Comparison of ENCODE assay signal across 1 cellular context in the genomic region with DNA sequence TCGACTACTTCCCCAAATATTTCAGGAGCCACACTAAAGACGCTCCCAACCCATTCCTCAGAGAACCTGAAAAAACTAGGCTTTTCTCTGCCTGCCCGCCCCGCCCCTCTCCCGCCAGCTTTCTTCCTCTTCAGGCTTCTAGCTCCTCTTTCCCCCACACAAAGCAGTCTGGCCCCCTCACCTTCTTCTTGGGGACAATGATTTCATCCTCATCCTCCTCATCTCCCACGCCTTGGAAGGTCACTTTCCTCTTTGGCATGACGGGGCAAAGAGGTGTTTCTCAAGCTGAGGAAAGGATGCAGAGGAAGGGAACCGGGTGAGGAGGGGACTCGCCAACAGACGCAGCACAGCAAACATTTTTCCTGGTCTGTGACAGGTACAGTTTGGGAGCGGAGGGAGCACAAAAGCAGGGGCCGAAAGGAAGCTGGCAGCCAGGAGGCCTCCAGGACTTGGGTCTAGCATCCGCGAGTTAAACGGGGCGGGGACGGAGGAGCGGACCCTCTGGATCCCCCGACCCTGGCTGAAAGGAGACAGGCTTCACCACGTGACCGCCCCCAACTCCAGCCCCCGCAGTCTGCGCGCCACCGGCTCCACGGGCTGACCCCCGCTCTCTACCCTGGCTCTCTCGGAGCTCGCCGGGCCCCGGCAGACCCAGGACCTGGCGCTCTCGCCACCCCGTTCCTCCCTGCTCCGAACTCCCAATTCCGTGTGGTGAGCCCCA.
TF ChIP-seq lines count a peak whose summit lies in the region.

No MANE protein-coding gene starts in this region.

TF ChIP-seq in endothelial cell of umbilical vein, 7 proteins besides CTCF, POLR2A, EP300 and RAD21:
- no peak for TF ChIP-seq POLR2AphosphoS5 (IDR thresholded peaks at IDR 0.05; ENCODE audit: insufficient read depth, low read depth, low read length)
- TF ChIP-seq GATA2 (IDR thresholded peaks at IDR 0.05; ENCODE audit: insufficient read depth, insufficient read length, low read depth, low read length): no peak
- TF ChIP-seq JUN (IDR thresholded peaks at IDR 0.05; ENCODE audit: borderline replicate concordance, insufficient read depth, insufficient read length, low read depth): no peak
- no peak for TF ChIP-seq FOS (IDR thresholded peaks at IDR 0.05; ENCODE audit: borderline replicate concordance, insufficient read depth, low read length)
- TF ChIP-seq, protein P1, sequence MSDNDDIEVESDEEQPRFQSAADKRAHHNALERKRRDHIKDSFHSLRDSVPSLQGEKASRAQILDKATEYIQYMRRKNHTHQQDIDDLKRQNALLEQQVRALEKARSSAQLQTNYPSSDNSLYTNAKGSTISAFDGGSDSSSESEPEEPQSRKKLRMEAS (IDR thresholded peaks at IDR 0.05; ENCODE audit: insufficient read depth, insufficient read length): no peak
- no peak for TF ChIP-seq EZH2 (IDR thresholded peaks at IDR 0.05; ENCODE audit: borderline replicate concordance, low read depth, low read length, severe bottlenecking)
- TF ChIP-seq MYC (IDR thresholded peaks at IDR 0.05; ENCODE audit: low read depth, low read length): no peak
